ENCODE assay signal across 14 cellular contexts in genomic region chr19:40926276-40926675, GRCh38. TPM values are rescaled to one million over a fixed set of nuclear protein-coding genes. Genes with fewer than 3 reads are reported as not detected.
"Had no signal": no experiment of that assay in that cellular context is flagged by ENCODE, and none has a peak within 500 bp of the region (broad histone marks: within the 10 kb centered on the region; RNA-seq: fewer than 3 reads in every experiment).

No MANE protein-coding gene starts in this region.

RNA-seq across cellular contexts. Expression of gene CYP2A7, which starts 44.2 kb away (rescaled TPM):
- total RNA-seq: naive thymus-derived CD4-positive, alpha-beta T cell; natural killer cell; osteoblast; progenitor cell of endocrine pancreas; renal cortical epithelial cell; right cardiac atrium; sciatic nerve; smooth muscle cell; spleen; suprapubic skin; transverse colon; urinary bladder had no signal
- polyA plus RNA-seq: naive thymus-derived CD4-positive, alpha-beta T cell; neural cell; psoas muscle; right cardiac atrium; smooth muscle cell; spleen had no signal
